Comparison of ENCODE assay signal across 8 cellular contexts in genomic region chr1:5509664-5510452, GRCh38.
DNase-seq lines count a peak whose midpoint lies in the region; ATAC-seq and TF ChIP-seq lines count a peak whose summit lies in the region.

No MANE protein-coding gene starts in this region.

- TF ChIP-seq CTCF in heart left ventricle (IDR thresholded peaks at IDR 0.05): peak; percentile 83 to 97 (median 94)

- intact Hi-C loops in heart left ventricle (cut with DNase I): loop anchor here (1.0 to 10.0 kb wide), 14 partner anchors 235 to 1595 kb away; partner anchors contain the start of gene AJAP1 (in 1 of the 10)

- H3K27ac ChIP-seq in heart left ventricle: no peak overlapping the region

- ATAC-seq in heart left ventricle: peak in 3 of 4 donors; percentile 64 to 73 (median 67)
- no peak for ATAC-seq in HG03108 (IDR thresholded peaks at IDR 0.05; ENCODE audit: unreplicated experiment)
- no peak for ATAC-seq in HG03280 (IDR thresholded peaks at IDR 0.05; ENCODE audit: unreplicated experiment)

- H3K9me3 ChIP-seq in heart left ventricle: no peaks in the 10 kb centered on the region

- 29 to 43% (median 31%) methylated on average over 14 to 21 of the region's 21 CpGs for WGBS in heart left ventricle, 4 donors

- DNase-seq in COLO829 (ENCODE audit: low spot score) (peak; percentile 66), HK-2 (ENCODE audit: unreplicated experiment) (peak; percentile 45), SW480 (ENCODE audit: low spot score) (peak; percentile 30), heart left ventricle (peak; percentile 34 to 81 (median 46)), putamen (ENCODE audit: low spot score) (peak; percentile 57)
- DNase-seq in activated naive CD4-positive, alpha-beta T cell treated with anti-CD3 and anti-CD28 coated beads, Interleukin-2, amount 50 U/mL, for 16 hours: peak; percentile 68

- no peak overlapping the region for H3K4me3 ChIP-seq in heart left ventricle

- no peaks in the 10 kb centered on the region for H3K36me3 ChIP-seq in heart left ventricle

- no peaks in the 10 kb centered on the region for H3K4me1 ChIP-seq in heart left ventricle

- peaks cover 0 to 20% (median 7%) of the 10 kb centered on the region in 9 donors for H3K27me3 ChIP-seq in heart left ventricle

- no peak for TF ChIP-seq POLR2A in heart left ventricle (IDR thresholded peaks at IDR 0.05)

Comparison
In these comparisons a context has a peak if more than half of its experiments do, and no peak if none do; other contexts are left out.
1. ATAC-seq: peak in heart left ventricle (3 of 4); none in HG03108 (single experiment) and HG03280 (single experiment).
2. Peak in every context shown above with its lines, with median percentiles within 50 percentile points of each other: DNase-seq.